Comparison of ENCODE assay signal across 2 cellular contexts in the genomic region with DNA sequence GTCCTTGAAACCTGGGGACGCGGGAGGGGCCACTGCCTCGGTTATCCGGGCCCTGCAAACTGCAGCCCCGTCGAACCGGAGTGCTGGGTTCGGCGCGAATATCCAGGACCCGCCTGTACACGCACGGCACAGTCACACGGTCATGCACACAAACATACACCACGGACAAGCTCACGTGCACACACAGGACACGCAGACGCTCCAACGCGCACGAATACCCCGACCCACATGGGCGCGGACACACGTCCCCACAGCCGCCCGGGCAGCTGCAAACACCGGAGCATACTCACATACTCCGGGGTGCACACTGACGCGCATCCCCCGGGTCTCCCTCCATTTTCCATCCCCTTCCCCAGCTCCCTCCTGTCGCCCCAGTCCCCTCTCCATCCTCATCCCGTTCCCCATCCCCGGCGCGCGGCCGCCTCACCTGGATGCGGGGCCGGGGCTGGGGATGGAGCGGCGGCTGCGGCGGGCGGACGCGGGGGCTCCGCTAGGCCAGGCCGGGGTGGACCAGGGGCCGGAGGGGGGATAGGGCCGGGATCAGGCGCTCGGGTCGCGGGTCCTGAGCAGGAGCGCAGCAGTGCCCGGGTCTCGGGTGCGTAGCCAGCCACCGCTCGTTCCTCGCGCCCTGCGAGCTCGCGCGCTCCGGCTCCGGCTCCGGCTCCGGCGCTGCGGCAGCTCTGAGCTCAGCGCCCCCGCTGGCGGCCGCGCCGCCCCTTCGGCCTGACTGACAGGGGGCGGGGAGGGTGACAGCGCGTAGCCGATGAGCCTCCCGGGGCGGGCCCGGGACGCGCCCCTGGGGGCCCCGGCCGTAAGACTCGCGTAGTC.
TF ChIP-seq lines count a peak whose summit lies in the region.

TSS of gene EIF4E1B (plus strand) at position 823 of the 828 bp plus-strand sequence. CDS start 12,113 bp downstream, outside the sequence.
TSS of gene SNCB (minus strand) at position 682 of the 828 bp plus-strand sequence. CDS start 880 bp downstream, outside the sequence.

TF ChIP-seq in WTC11, 78 proteins besides CTCF, POLR2A, EP300 and RAD21 (continued from another document and continues in another):
- TF ChIP-seq NFE2L1 (CRISPR knock-in tag; IDR thresholded peaks at IDR 0.05) = 0 out of 2 replicates have a peak, but pooled peaks have one; percentile 45
- no peak for TF ChIP-seq ATF6 (CRISPR knock-in tag; IDR thresholded peaks at IDR 0.05)
- no peak for TF ChIP-seq NR1H2 (CRISPR knock-in tag; IDR thresholded peaks at IDR 0.05)
- TF ChIP-seq, protein P1, sequence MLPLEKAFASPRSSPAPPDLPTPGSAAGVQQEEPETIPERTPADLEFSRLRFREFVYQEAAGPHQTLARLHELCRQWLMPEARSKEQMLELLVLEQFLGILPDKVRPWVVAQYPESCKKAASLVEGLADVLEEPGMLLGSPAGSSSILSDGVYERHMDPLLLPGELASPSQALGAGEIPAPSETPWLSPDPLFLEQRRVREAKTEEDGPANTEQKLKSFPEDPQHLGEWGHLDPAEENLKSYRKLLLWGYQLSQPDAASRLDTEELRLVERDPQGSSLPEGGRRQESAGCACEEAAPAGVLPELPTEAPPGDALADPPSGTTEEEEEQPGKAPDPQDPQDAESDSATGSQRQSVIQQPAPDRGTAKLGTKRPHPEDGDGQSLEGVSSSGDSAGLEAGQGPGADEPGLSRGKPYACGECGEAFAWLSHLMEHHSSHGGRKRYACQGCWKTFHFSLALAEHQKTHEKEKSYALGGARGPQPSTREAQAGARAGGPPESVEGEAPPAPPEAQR (CRISPR knock-in tag; IDR thresholded peaks at IDR 0.05) = no peak
- no peak for TF ChIP-seq CREB1 (CRISPR knock-in tag; IDR thresholded peaks at IDR 0.05)
- no peak for TF ChIP-seq AR (CRISPR knock-in tag; IDR thresholded peaks at IDR 0.05)
- TF ChIP-seq NFATC4 (CRISPR knock-in tag; IDR thresholded peaks at IDR 0.05) = no peak
- TF ChIP-seq HMGA2 (CRISPR knock-in tag; IDR thresholded peaks at IDR 0.05) = no peak
- TF ChIP-seq, protein P2, sequence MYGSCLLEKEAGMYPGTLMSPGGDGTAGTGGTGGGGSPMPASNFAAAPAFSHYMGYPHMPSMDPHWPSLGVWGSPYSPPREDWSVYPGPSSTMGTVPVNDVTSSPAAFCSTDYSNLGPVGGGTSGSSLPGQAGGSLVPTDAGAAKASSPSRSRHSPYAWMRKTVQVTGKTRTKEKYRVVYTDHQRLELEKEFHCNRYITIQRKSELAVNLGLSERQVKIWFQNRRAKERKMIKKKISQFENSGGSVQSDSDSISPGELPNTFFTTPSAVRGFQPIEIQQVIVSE (CRISPR knock-in tag; IDR thresholded peaks at IDR 0.05; ENCODE audit: borderline replicate concordance) = no peak
- TF ChIP-seq HMGXB4 (CRISPR knock-in tag; IDR thresholded peaks at IDR 0.05) = peak; percentile 89
- TF ChIP-seq NR3C1 (CRISPR knock-in tag; conservative IDR thresholded peaks at IDR 0.05; ENCODE audit: low read depth) = peak; percentile 75; the same call in 1 of the 2 replicates
- TF ChIP-seq, protein P3, sequence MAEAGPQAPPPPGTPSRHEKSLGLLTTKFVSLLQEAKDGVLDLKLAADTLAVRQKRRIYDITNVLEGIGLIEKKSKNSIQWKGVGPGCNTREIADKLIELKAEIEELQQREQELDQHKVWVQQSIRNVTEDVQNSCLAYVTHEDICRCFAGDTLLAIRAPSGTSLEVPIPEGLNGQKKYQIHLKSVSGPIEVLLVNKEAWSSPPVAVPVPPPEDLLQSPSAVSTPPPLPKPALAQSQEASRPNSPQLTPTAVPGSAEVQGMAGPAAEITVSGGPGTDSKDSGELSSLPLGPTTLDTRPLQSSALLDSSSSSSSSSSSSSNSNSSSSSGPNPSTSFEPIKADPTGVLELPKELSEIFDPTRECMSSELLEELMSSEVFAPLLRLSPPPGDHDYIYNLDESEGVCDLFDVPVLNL (CRISPR knock-in tag; IDR thresholded peaks at IDR 0.05; ENCODE audit: borderline replicate concordance, low read depth) = no peak
- TF ChIP-seq SMAD3 (CRISPR knock-in tag; IDR thresholded peaks at IDR 0.05; ENCODE audit: borderline replicate concordance) = no peak
- no peak for TF ChIP-seq FOXJ3 (CRISPR knock-in tag; IDR thresholded peaks at IDR 0.05; ENCODE audit: borderline replicate concordance)

TF ChIP-seq in endothelial cell of umbilical vein, 7 proteins besides CTCF, POLR2A, EP300 and RAD21 (continued from another document):
- peak; percentile 88 for TF ChIP-seq EZH2 (IDR thresholded peaks at IDR 0.05; ENCODE audit: borderline replicate concordance, low read depth, low read length, severe bottlenecking)
